Comparison of ENCODE assay signal across 1 cellular context in genomic region chr20:53605401-53605800, GRCh38.
TF ChIP-seq lines count a peak whose summit lies in the region.

No MANE protein-coding gene starts in this region.

TF ChIP-seq in K562, 482 proteins besides CTCF, POLR2A, EP300 and RAD21:
- peak in 1 of 3 experiments; percentile 91; a peak in 2 of 6 replicates for TF ChIP-seq ZBTB11 (CRISPR knock-in tag; IDR thresholded peaks at IDR 0.05)
- peak; percentile 31 for TF ChIP-seq EWSR1 (IDR thresholded peaks at IDR 0.05; ENCODE audit: borderline replicate concordance, low read depth, partially characterized antibody)
